In the genomic region with DNA sequence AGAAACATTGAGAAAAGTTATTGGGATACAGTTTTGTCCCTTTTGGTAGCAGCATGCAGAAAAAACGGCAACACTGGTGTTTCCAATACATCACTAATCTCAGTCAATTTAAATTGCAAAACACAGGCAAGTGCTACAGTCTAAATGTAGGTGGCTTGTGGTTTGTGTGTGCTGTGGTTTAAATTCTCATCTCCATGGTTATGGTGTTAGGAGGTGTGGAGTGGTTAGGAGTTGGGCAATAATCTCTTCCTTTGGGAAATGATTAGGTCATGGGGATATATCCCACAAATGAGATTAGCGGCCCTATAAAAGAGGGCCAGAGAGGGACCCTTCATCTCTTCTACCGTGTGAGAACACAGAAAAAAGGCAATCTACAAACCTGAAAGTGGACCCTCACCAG, we compare ENCODE assay signal across 1 cellular context.
TF ChIP-seq lines count a peak whose summit lies in the region.

No MANE protein-coding gene starts in this region.

TF ChIP-seq in WTC11, 78 proteins besides CTCF, POLR2A, EP300 and RAD21 (continued from another document):
- TF ChIP-seq, protein P1, sequence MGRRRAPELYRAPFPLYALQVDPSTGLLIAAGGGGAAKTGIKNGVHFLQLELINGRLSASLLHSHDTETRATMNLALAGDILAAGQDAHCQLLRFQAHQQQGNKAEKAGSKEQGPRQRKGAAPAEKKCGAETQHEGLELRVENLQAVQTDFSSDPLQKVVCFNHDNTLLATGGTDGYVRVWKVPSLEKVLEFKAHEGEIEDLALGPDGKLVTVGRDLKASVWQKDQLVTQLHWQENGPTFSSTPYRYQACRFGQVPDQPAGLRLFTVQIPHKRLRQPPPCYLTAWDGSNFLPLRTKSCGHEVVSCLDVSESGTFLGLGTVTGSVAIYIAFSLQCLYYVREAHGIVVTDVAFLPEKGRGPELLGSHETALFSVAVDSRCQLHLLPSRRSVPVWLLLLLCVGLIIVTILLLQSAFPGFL (CRISPR knock-in tag; IDR thresholded peaks at IDR 0.05; ENCODE audit: borderline replicate concordance): no peak
- no peak for TF ChIP-seq TEAD1 (CRISPR knock-in tag; IDR thresholded peaks at IDR 0.05)
